8 cellular contexts compared by ENCODE assay signal in genomic region chr5:79511945-79512493, GRCh38. TPM values are rescaled to one million over a fixed set of nuclear protein-coding genes. Genes with fewer than 3 reads are reported as not detected.
DNase-seq lines count a peak whose midpoint lies in the region; ATAC-seq and TF ChIP-seq lines count a peak whose summit lies in the region.

No MANE protein-coding gene starts in this region.

- H3K9me3 Mint-ChIP-seq in Calu3 (ENCODE audit: low read depth, unreplicated experiment) (no peaks in the 10 kb centered on the region), osteocyte (ENCODE audit: unreplicated experiment) (no peaks in the 10 kb centered on the region)

- peaks cover 34% of the 10 kb centered on the region for H3K36me3 Mint-ChIP-seq in Calu3 (ENCODE audit: insufficient read depth, unreplicated experiment)
- no peaks in the 10 kb centered on the region for H3K36me3 Mint-ChIP-seq in osteocyte (ENCODE audit: unreplicated experiment)

- no peak for TF ChIP-seq CTCF in Calu3 (IDR thresholded peaks at IDR 0.05; ENCODE audit: unreplicated experiment)
- no peak for TF ChIP-seq CTCF in LNCaP clone FGC (IDR thresholded peaks at IDR 0.05; ENCODE audit: control insufficient read depth, extremely low read depth, insufficient read depth)
- TF ChIP-seq CTCF in osteocyte (IDR thresholded peaks at IDR 0.05), result no peak

- no peak overlapping the region for H3K9ac ChIP-seq in endocrine pancreas (ENCODE audit: control insufficient read depth, insufficient read depth, low read length)

- peaks cover 4% of the 10 kb centered on the region for H3K4me1 ChIP-seq in endocrine pancreas (ENCODE audit: control insufficient read depth, insufficient read depth, low read length)

- H3K4me3 Mint-ChIP-seq in Calu3 (ENCODE audit: low read depth, unreplicated experiment) (peak overlapping the region; percentile 93), osteocyte (ENCODE audit: unreplicated experiment) (peak overlapping the region; percentile 89)

- H3K27ac Mint-ChIP-seq in Calu3 (ENCODE audit: unreplicated experiment), result peak overlapping the region; percentile 99
- peak overlapping the region; percentile 89 for H3K27ac Mint-ChIP-seq in osteocyte (ENCODE audit: unreplicated experiment)

- H3K27me3 Mint-ChIP-seq in Calu3 (ENCODE audit: unreplicated experiment) (no peaks in the 10 kb centered on the region), osteocyte (ENCODE audit: unreplicated experiment) (peaks cover 2% of the 10 kb centered on the region)

- BruUV-seq in Calu3 (replicated peaks; lab: Mats Ljungman, UMichigan), result no TSS peak

- no peak for DNase-seq in Calu3
- no peak for DNase-seq in LNCaP clone FGC (ENCODE audit: low read depth)
- DNase-seq in osteocyte (ENCODE audit: extremely low spot score, unreplicated experiment), result no peak
- DNase-seq in T-helper 9 cell, result no peak
- no peak for DNase-seq in putamen (ENCODE audit: low spot score)
- no peak for DNase-seq in activated naive CD4-positive, alpha-beta T cell treated with anti-CD3 and anti-CD28 coated beads, Interleukin-2, amount 50 U/mL, for 16 hours

- H3K27me3 ChIP-seq in endocrine pancreas (ENCODE audit: control insufficient read depth, insufficient read depth, low read length), result no peaks in the 10 kb centered on the region

- H3K9me3 ChIP-seq in endocrine pancreas (ENCODE audit: control insufficient read depth, low read length), result no peaks in the 10 kb centered on the region

- H3K4me3 ChIP-seq in LNCaP clone FGC (ENCODE audit: low read depth, low read length) (peak overlapping the region; percentile 69), endocrine pancreas (ENCODE audit: control insufficient read depth, insufficient read depth, low read length) (peak overlapping the region; percentile 96)

- CTCF ChIA-PET in Calu3 (lab: Charles Lee), result interaction anchor here (0.7 kb wide), 2 partner anchors 103 to 276 kb away, joined by 3 to 5 read pairs; partner anchors contain the start of gene JMY

- no peaks in the 10 kb centered on the region for H3K36me3 ChIP-seq in endocrine pancreas (ENCODE audit: control insufficient read depth, insufficient read depth, low read length)

- intact Hi-C loops in Calu3 (cut with micrococcal nuclease; ENCODE audit: unreplicated experiment), result no loop called here

- no peak for ATAC-seq in HG02981 (IDR thresholded peaks at IDR 0.05; ENCODE audit: unreplicated experiment)

- H3K4me1 Mint-ChIP-seq in Calu3 (ENCODE audit: low read depth, unreplicated experiment) (peaks cover 38% of the 10 kb centered on the region), osteocyte (ENCODE audit: unreplicated experiment) (peaks cover 43% of the 10 kb centered on the region)

RNA-seq across cellular contexts. Expression of gene HOMER1, which starts 1.9 kb away (rescaled TPM):
- total RNA-seq in Calu3 (2022) (26.6 and 32.5 TPM in 2 replicates), osteocyte (7.2 and 8.5 TPM in 2 replicates)
